Comparison of ENCODE assay signal across 8 cellular contexts in genomic region chr2:127857494-127857818, GRCh38. TPM values are rescaled to one million over a fixed set of nuclear protein-coding genes. Genes with fewer than 3 reads are reported as not detected.
DNase-seq lines count a peak whose midpoint lies in the region; ATAC-seq and TF ChIP-seq lines count a peak whose summit lies in the region.

No MANE protein-coding gene starts in this region.

- H3K27me3 ChIP-seq in CD4-positive, alpha-beta T cell (ENCODE audit: control insufficient read depth, insufficient read depth, low read length), result no peaks in the 10 kb centered on the region
- H3K27me3 ChIP-seq in GM23248 (replicated peaks; ENCODE audit: insufficient read depth), result no peaks in the 10 kb centered on the region
- no peaks in the 10 kb centered on the region for H3K27me3 ChIP-seq in kidney epithelial cell (ENCODE audit: control insufficient read depth, insufficient read depth, low read length)
- no peaks in the 10 kb centered on the region for H3K27me3 ChIP-seq in subcutaneous abdominal adipose tissue (ENCODE audit: control insufficient read depth in 5 of 5, insufficient read depth in 4 of 5, low read length in 5 of 5)

- TF ChIP-seq CTCF in CD4-positive, alpha-beta T cell (IDR thresholded peaks at IDR 0.05), result no peak
- TF ChIP-seq CTCF in astrocyte of the spinal cord (IDR thresholded peaks at IDR 0.05; ENCODE audit: low read depth, low read length) (no peak), kidney epithelial cell (IDR thresholded peaks at IDR 0.05; ENCODE audit: insufficient read depth, low read length, poor library complexity, severe bottlenecking) (no peak)

- peak overlapping the region; percentile 65 for H3K27ac ChIP-seq in CD4-positive, alpha-beta T cell (ENCODE audit: low read depth, low read length)
- H3K27ac ChIP-seq in GM23248 (no peak overlapping the region), subcutaneous abdominal adipose tissue (ENCODE audit: low read depth, low read length) (peak overlapping the region; percentile 62)

- peaks cover 23% of the 10 kb centered on the region for H3K36me3 Mint-ChIP-seq in CD4-positive, alpha-beta T cell (ENCODE audit: low read depth)

- H3K4me1 Mint-ChIP-seq in CD4-positive, alpha-beta T cell (ENCODE audit: low read depth), result peaks cover 49% of the 10 kb centered on the region

- no peaks in the 10 kb centered on the region for H3K9me3 ChIP-seq in CD4-positive, alpha-beta T cell (ENCODE audit: control insufficient read depth, low read length)
- H3K9me3 ChIP-seq in GM23248 (ENCODE audit: low read depth) (no peaks in the 10 kb centered on the region), subcutaneous abdominal adipose tissue (ENCODE audit: control insufficient read depth in 5 of 5, low read length in 5 of 5) (no peaks in the 10 kb centered on the region)

- ATAC-seq in CD4-positive, alpha-beta T cell (ENCODE audit: poor library complexity), result peak; percentile 5
- ATAC-seq in HG02678 (IDR thresholded peaks at IDR 0.05; ENCODE audit: unreplicated experiment) (no peak), HG02884 (IDR thresholded peaks at IDR 0.05; ENCODE audit: unreplicated experiment) (no peak)

- intact Hi-C loops in CD4-positive, alpha-beta T cell (cut with DNase I, micrococcal nuclease), result loop anchor here (5.0 to 10.0 kb wide), 2 partner anchors 155 to 167 kb away; partner anchors contain the start of genes SAP130 (in 1 of the 2) and SFT2D3 (in 1 of the 2)

- WGBS in GM23248 (ENCODE audit: low coverage in 1 of 2, low lambda C conversion rate in 2 of 2, missing lambda C conversion rate in 2 of 2), 2 experiments, result 0 to 1% methylated on average over 15 of the region's 16 CpGs

- H3K79me2 ChIP-seq in GM23248 (ENCODE audit: insufficient read depth), result peaks cover 57% of the 10 kb centered on the region

- H3K9ac ChIP-seq in GM23248, result peak overlapping the region; percentile 78
- H3K9ac ChIP-seq in subcutaneous abdominal adipose tissue (ENCODE audit: low read length in 5 of 5), result peak overlapping the region; percentile 78 to 92 (median 83)

- peaks cover 20% of the 10 kb centered on the region for H3F3A ChIP-seq in GM23248 (ENCODE audit: insufficient read depth)

- H3K9me2 ChIP-seq in GM23248 (ENCODE audit: insufficient read depth), result no peaks in the 10 kb centered on the region

- peak overlapping the region; percentile 83 for H3K4me2 ChIP-seq in GM23248 (ENCODE audit: unreplicated experiment)

- H3K4me3 ChIP-seq in GM23248 (peak overlapping the region; percentile 87), astrocyte of the spinal cord (ENCODE audit: low read depth, low read length) (peak overlapping the region; percentile 85), kidney epithelial cell (ENCODE audit: low read depth, low read length) (peak overlapping the region; percentile 86), subcutaneous abdominal adipose tissue (ENCODE audit: low read depth in 1 of 5, low read length in 5 of 5) (peak overlapping the region; percentile 85 to 94 (median 93))

- no peaks in the 10 kb centered on the region for H3K9me3 Mint-ChIP-seq in CD4-positive, alpha-beta T cell

- no peaks in the 10 kb centered on the region for H3K27me3 Mint-ChIP-seq in CD4-positive, alpha-beta T cell

- H4K20me1 ChIP-seq in GM23248 (ENCODE audit: insufficient read depth), result 0 out of 2 replicates have a peak, but pooled peaks cover 8% of the 10 kb centered on the region

- peak in 1 of 10 experiments; percentile 14 for DNase-seq in CD4-positive, alpha-beta T cell
- DNase-seq in GM23248, result no peak
- peak; percentile 34 to 66 for DNase-seq in NCI-H526 (lab: John Stamatoyannopoulos, UW)
- no peak for DNase-seq in astrocyte of the spinal cord (ENCODE audit: low read depth, low spot score)
- no peak for DNase-seq in kidney epithelial cell (ENCODE audit: low read depth)

- H3K4me3 Mint-ChIP-seq in CD4-positive, alpha-beta T cell, result peak overlapping the region; percentile 88

- peaks cover 6% of the 10 kb centered on the region for H3K4me1 ChIP-seq in GM23248 (ENCODE audit: insufficient read depth)
- H3K4me1 ChIP-seq in subcutaneous abdominal adipose tissue (ENCODE audit: control insufficient read depth in 5 of 5, insufficient read depth in 5 of 5, low read length in 5 of 5), result peaks cover 0 to 26% (median 21%) of the 10 kb centered on the region in 5 donors

- H3K27ac Mint-ChIP-seq in CD4-positive, alpha-beta T cell, result peak overlapping the region; percentile 67

- in situ Hi-C loops in GM23248 (cut with MboI) (no loop called here), astrocyte of the spinal cord (cut with HindIII; ENCODE audit: low sequenced_read_pairs) (no loop called here)

- POLR2A ChIA-PET in CD4-positive, alpha-beta T cell (lab: Charles Lee), result interaction anchor here (1.2 to 2.7 kb wide), 6 partner anchors 13 to 234 kb away, joined by 4 to 20 read pairs (median 4); partner anchors contain the start of genes SAP130, SFT2D3, UGGT1 and WDR33

- H2AFZ ChIP-seq in GM23248, result peak overlapping the region; percentile 94

- CTCF ChIA-PET in CD4-positive, alpha-beta T cell (lab: Charles Lee), result interaction anchor here (0.5 kb wide), 1 partner anchor 25 kb away, joined by 3 read pairs; no protein-coding TSS in a partner anchor

- H3K36me3 ChIP-seq in GM23248 (ENCODE audit: low read depth) (no peaks in the 10 kb centered on the region), kidney epithelial cell (ENCODE audit: control insufficient read depth, insufficient read depth, low read length) (peaks cover 1% of the 10 kb centered on the region), subcutaneous abdominal adipose tissue (ENCODE audit: control insufficient read depth in 5 of 5, insufficient read depth in 5 of 5, low read length in 5 of 5) (peaks cover 0 to 9% (median 3%) of the 10 kb centered on the region in 5 donors)

RNA-seq across cellular contexts. Expression of gene POLR2D, which starts 0.5 kb away (rescaled TPM):
- total RNA-seq in CD4-positive, alpha-beta T cell, result 10 to 100 TPM; 30.5 to 32.9 TPM
- 12.8 and 17.2 TPM in 2 replicates for total RNA-seq in GM23248 (2014; rRNA removed; shearing (Covaris generic))
- polyA plus RNA-seq in GM23248 (2016; fragmentation: Nextera tagmentation; extraction: Ambion mirVana), result 36.0 and 41.7 TPM in 2 replicates
- total RNA-seq in kidney epithelial cell, result 15.9 and 25.1 TPM in 2 replicates

RNA-seq across cellular contexts. Expression of gene AMMECR1L, which starts 28.3 kb away (rescaled TPM):
- total RNA-seq in CD4-positive, alpha-beta T cell, result 10 to 100 TPM in 1 of 2 experiments, 1 to 10 TPM in 1; 9.6 to 10.1 TPM
- 19.0 and 20.9 TPM in 2 replicates for total RNA-seq in GM23248 (2014; rRNA removed; shearing (Covaris generic))
- polyA plus RNA-seq in GM23248 (2016; fragmentation: Nextera tagmentation; extraction: Ambion mirVana), result 13.2 TPM in 2 replicates
- 27.7 and 29.7 TPM in 2 replicates for total RNA-seq in kidney epithelial cell

RNA-seq across cellular contexts. Expression of gene WDR33, which starts 46.5 kb away (rescaled TPM):
- 10 to 100 TPM; 59.8 to 61.5 TPM for total RNA-seq in CD4-positive, alpha-beta T cell
- total RNA-seq in GM23248 (2014; rRNA removed; shearing (Covaris generic)), result 16.9 and 36.9 TPM in 2 replicates
- polyA plus RNA-seq in GM23248 (2016; fragmentation: Nextera tagmentation; extraction: Ambion mirVana), result 39.3 and 43.8 TPM in 2 replicates
- 22.3 and 23.5 TPM in 2 replicates for total RNA-seq in kidney epithelial cell

Comparison
In these comparisons a context has a peak if more than half of its experiments do, and no peak if none do; other contexts are left out.
1. DNase-seq: peak in NCI-H526 (2 of 2); none in GM23248 (single experiment), astrocyte of the spinal cord (single experiment) and kidney epithelial cell (single experiment).
2. Peak in every context shown above with its lines, with median percentiles within 50 percentile points of each other: H3K4me3 ChIP-seq.